ENCODE assay signal across 9 cellular contexts in genomic region chr1:227766015-227766634, GRCh38. TPM values are rescaled to one million over a fixed set of nuclear protein-coding genes. Genes with fewer than 3 reads are reported as not detected.
DNase-seq lines count a peak whose midpoint lies in the region; ATAC-seq, FAIRE-seq and TF ChIP-seq lines count a peak whose summit lies in the region.
"Had no signal": no experiment of that assay in that cellular context is flagged by ENCODE, and none has a peak within 500 bp of the region (broad histone marks: within the 10 kb centered on the region; RNA-seq: fewer than 3 reads in every experiment).

No MANE protein-coding gene starts in this region.

- peaks cover 64% of the 10 kb centered on the region for H3K4me1 Mint-ChIP-seq in activated CD4-positive, alpha-beta T cell treated with anti-CD3 and anti-CD28 coated beads, Interleukin-2, amount 10 ng/mL, durations not matched to agents 24 days and 14 days

- H3K36me3 ChIP-seq in effector memory CD4-positive, alpha-beta T cell (ENCODE audit: control insufficient read depth, insufficient read depth, low read length): peaks cover 7% of the 10 kb centered on the region

- no peak for ATAC-seq in HG03354 (IDR thresholded peaks at IDR 0.05; ENCODE audit: poor library complexity, severe bottlenecking, unreplicated experiment)
- ATAC-seq in GM19467 (IDR thresholded peaks at IDR 0.05; ENCODE audit: unreplicated experiment): no peak
- ATAC-seq in GM21381 (IDR thresholded peaks at IDR 0.05; ENCODE audit: unreplicated experiment): no peak
- ATAC-seq: HCT116 had no signal

- H3K27ac Mint-ChIP-seq in activated CD4-positive, alpha-beta T cell treated with anti-CD3 and anti-CD28 coated beads, Interleukin-2, amount 10 ng/mL, durations not matched to agents 24 days and 14 days: peak overlapping the region; percentile 68

- no peak for TF ChIP-seq POLR2A in GM12891 (IDR thresholded peaks at IDR 0.05; ENCODE audit: low read depth, low read length)

- H3K9me3 ChIP-seq in effector memory CD4-positive, alpha-beta T cell (ENCODE audit: control insufficient read depth, low read length): no peaks in the 10 kb centered on the region

- peak overlapping the region; percentile 61 for H3K4me3 Mint-ChIP-seq in activated CD4-positive, alpha-beta T cell treated with anti-CD3 and anti-CD28 coated beads, Interleukin-2, amount 10 ng/mL, durations not matched to agents 24 days and 14 days

- H3K27me3 ChIP-seq in effector memory CD4-positive, alpha-beta T cell (replicated peaks; ENCODE audit: control insufficient read depth, insufficient read depth, low read length, poor library complexity, severe bottlenecking): no peaks in the 10 kb centered on the region

- H3K4me1 ChIP-seq in effector memory CD4-positive, alpha-beta T cell (ENCODE audit: control insufficient read depth, insufficient read depth, low read length, poor library complexity, severe bottlenecking): peaks cover 60% of the 10 kb centered on the region

- intact Hi-C loops in activated CD4-positive, alpha-beta T cell treated with anti-CD3 and anti-CD28 coated beads, Interleukin-2, amount 10 ng/mL, durations not matched to agents 24 days and 14 days (cut with micrococcal nuclease): loop anchor here (10.0 kb wide), 3 partner anchors 119 to 399 kb away; partner anchors contain the start of genes C1orf35, IBA57 and MRPL55

- H3K4me3 ChIP-seq in effector memory CD4-positive, alpha-beta T cell (ENCODE audit: insufficient read depth, low read depth, low read length, poor library complexity, severe bottlenecking): peak overlapping the region; percentile 27

- no peaks in the 10 kb centered on the region for H3K27me3 Mint-ChIP-seq in activated CD4-positive, alpha-beta T cell treated with anti-CD3 and anti-CD28 coated beads, Interleukin-2, amount 10 ng/mL, durations not matched to agents 24 days and 14 days

- peaks cover 41% of the 10 kb centered on the region for H3K36me3 Mint-ChIP-seq in activated CD4-positive, alpha-beta T cell treated with anti-CD3 and anti-CD28 coated beads, Interleukin-2, amount 10 ng/mL, durations not matched to agents 24 days and 14 days (ENCODE audit: low read depth)

- DNase-seq in GM12891 (ENCODE audit: insufficient read length, low spot score) (no peak), NCI-H128 (lab: John Stamatoyannopoulos, UW; ENCODE audit: unreplicated experiment) (peak; percentile 70)
- peak; percentile 94 for DNase-seq in activated CD4-positive, alpha-beta T cell treated with anti-CD3 and anti-CD28 coated beads, Interleukin-2, amount 10 ng/mL, durations not matched to agents 24 days and 14 days
- peak; percentile 57 to 75 (median 74) for DNase-seq in effector memory CD4-positive, alpha-beta T cell
- DNase-seq in stimulated activated CD8-positive, alpha-beta memory T cell treated with anti-CD3 and anti-CD28 coated beads, Interleukin-7, amount 100 ng/mL, for 1 hour (ENCODE audit: low read depth in 2 of 2): peak; percentile 50 to 72

- peak overlapping the region; percentile 57 for H3K27ac ChIP-seq in effector memory CD4-positive, alpha-beta T cell (ENCODE audit: insufficient read depth, low read length, poor library complexity, severe bottlenecking)

- no peaks in the 10 kb centered on the region for H3K9me3 Mint-ChIP-seq in activated CD4-positive, alpha-beta T cell treated with anti-CD3 and anti-CD28 coated beads, Interleukin-2, amount 10 ng/mL, durations not matched to agents 24 days and 14 days

- peak; percentile 52 for FAIRE-seq in GM12891 (lab: Jason Lieb, UNC)

TF ChIP-seq in GM12891, 5 proteins besides CTCF, POLR2A, EP300 and RAD21:
- no peak for TF ChIP-seq PAX5 (IDR thresholded peaks at IDR 0.05; ENCODE audit: insufficient read depth, low read length, severe bottlenecking)
- TF ChIP-seq SPI1 (IDR thresholded peaks at IDR 0.05; ENCODE audit: low read depth, low read length): no peak

RNA-seq across cellular contexts. Expression of gene SNAP47, which starts 30.9 kb away (rescaled TPM):
- polyA plus RNA-seq in GM12891 (2012; ENCODE audit: low read depth, missing spikeins): 21.8 TPM
- 28.6 and 30.9 TPM in 2 replicates for total RNA-seq in activated CD4-positive, alpha-beta T cell treated with anti-CD3 and anti-CD28 coated beads, Interleukin-2, amount 10 ng/mL, durations not matched to agents 24 days and 14 days

RNA-seq across cellular contexts. Expression of gene JMJD4, which starts 31.0 kb away (rescaled TPM):
- 10.5 TPM for polyA plus RNA-seq in GM12891 (2012; ENCODE audit: low read depth, missing spikeins)
- 34.8 and 35.1 TPM in 2 replicates for total RNA-seq in activated CD4-positive, alpha-beta T cell treated with anti-CD3 and anti-CD28 coated beads, Interleukin-2, amount 10 ng/mL, durations not matched to agents 24 days and 14 days

RNA-seq across cellular contexts. Expression of gene PRSS38, which starts 49.4 kb away (rescaled TPM):
- not detected for polyA plus RNA-seq in GM12891 (2012; ENCODE audit: low read depth, missing spikeins)
- total RNA-seq in activated CD4-positive, alpha-beta T cell treated with anti-CD3 and anti-CD28 coated beads, Interleukin-2, amount 10 ng/mL, durations not matched to agents 24 days and 14 days: not detected in 2 replicates
